14 cellular contexts compared by ENCODE assay signal in the genomic region with DNA sequence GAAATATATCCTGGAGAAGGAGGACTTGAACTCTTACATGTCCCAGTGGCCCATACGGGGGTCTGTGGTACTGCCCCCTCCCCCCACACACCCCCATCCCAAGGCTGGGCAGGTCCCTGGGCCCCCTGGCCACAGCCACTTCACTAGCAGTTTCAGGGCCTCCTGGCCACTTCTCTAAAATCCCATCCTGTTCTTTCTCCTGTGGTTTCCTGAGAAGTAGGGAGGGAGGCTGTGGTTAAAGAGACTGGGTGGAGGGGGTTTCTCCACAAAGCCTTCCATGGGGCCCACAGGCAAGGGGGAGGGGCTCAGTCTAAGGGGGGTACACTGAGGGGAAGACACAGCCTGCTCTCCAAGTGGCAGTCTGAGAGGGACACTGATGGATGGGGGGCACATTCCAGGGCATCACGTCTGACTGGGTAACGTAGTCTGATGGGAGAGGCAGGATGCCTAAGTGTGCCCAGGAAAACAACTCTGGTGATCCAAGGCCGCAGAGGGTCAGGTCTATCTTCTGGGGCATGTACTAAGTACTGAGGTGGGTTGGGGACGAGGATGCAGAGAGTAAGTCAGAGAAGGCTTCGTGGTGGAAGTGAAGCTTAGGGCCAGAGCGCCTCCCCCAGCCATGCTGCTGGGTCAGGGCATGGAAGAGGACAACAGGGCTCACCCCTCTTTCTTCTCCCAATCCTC. TPM values are rescaled to one million over a fixed set of nuclear protein-coding genes. Genes with fewer than 3 reads are reported as not detected.
DNase-seq lines count a peak whose midpoint lies in the region; ATAC-seq and TF ChIP-seq lines count a peak whose summit lies in the region.
"Had no signal": no experiment of that assay in that cellular context is flagged by ENCODE, and none has a peak within 500 bp of the region (broad histone marks: within the 10 kb centered on the region; RNA-seq: fewer than 3 reads in every experiment).

No MANE protein-coding gene starts in this region.

- ATAC-seq in mucosa of descending colon, result peak; percentile 17
- no peak for ATAC-seq in HG03432 (IDR thresholded peaks at IDR 0.05; ENCODE audit: unreplicated experiment)
- ATAC-seq in HG02642 (IDR thresholded peaks at IDR 0.05; ENCODE audit: poor library complexity, unreplicated experiment), result no peak
- ATAC-seq: stimulated activated effector memory CD8-positive, alpha-beta T cell treated with anti-CD3 and anti-CD28 coated beads, Interleukin-12 subunit alpha, Interleukin-12 subunit beta, amount 100 ng/mL, for 72 hours had no signal

- peak; percentile 95 for DNase-seq in GDM1 (lab: John Stamatoyannopoulos, UW)
- peak; percentile 84 for DNase-seq in UCSD-AML1 (lab: John Stamatoyannopoulos, UW; ENCODE audit: unreplicated experiment)
- DNase-seq in mucosa of descending colon, result no peak
- DNase-seq in stimulated activated CD4-positive, alpha-beta T cell treated with anti-CD3 and anti-CD28 coated beads, Interleukin-12 subunit alpha, Interleukin-12 subunit beta, amount 100 ng/mL, for 4 hours, result no peak
- no peak for DNase-seq in NCI-H1417 treated with DMSO at 0.1 percent for 48 hours (lab: John Stamatoyannopoulos, UW)
- DNase-seq: activated gamma-delta T cell treated with Interleukin-2 at 50 U/mL for 16 hours; CD4-positive, alpha-beta memory T cell; NCI-H1436; NCI-H446 treated with DMSO at 0.1 percent for 48 hours had no signal

- H4K20me1 ChIP-seq in Loucy (ENCODE audit: insufficient read depth, low read length, poor library complexity, severe bottlenecking), result no peaks in the 10 kb centered on the region

- H3K4me3 ChIP-seq in Loucy (ENCODE audit: low read length, poor library complexity, severe bottlenecking) (peak overlapping the region; percentile 62), mucosa of descending colon (no peak overlapping the region)
- H3K4me3 ChIP-seq: upper lobe of left lung had no signal

- H3K27me3 ChIP-seq in Loucy (ENCODE audit: insufficient read depth, low read length, poor library complexity, severe bottlenecking), result no peaks in the 10 kb centered on the region
- H3K27me3 ChIP-seq: upper lobe of left lung had no signal

- H3F3A ChIP-seq in Loucy (ENCODE audit: low read depth), result no peaks in the 10 kb centered on the region

- H3K79me2 ChIP-seq in Loucy (ENCODE audit: insufficient read depth, low read length), result no peaks in the 10 kb centered on the region

- intact Hi-C loops in mucosa of descending colon (cut with DNase I, micrococcal nuclease), result no loop called here

- peak overlapping the region; percentile 84 for H3K4me2 ChIP-seq in Loucy (ENCODE audit: low read depth, low read length, poor library complexity, severe bottlenecking)

- H3K4me1 ChIP-seq in Loucy (ENCODE audit: insufficient read depth, low read length, poor library complexity, severe bottlenecking) (peaks cover 48% of the 10 kb centered on the region), mucosa of descending colon (ENCODE audit: low read depth) (no peaks in the 10 kb centered on the region)

- peak overlapping the region; percentile 68 for H3K9ac ChIP-seq in Loucy (ENCODE audit: low read depth, low read length, poor library complexity, severe bottlenecking)

- H3K36me3 ChIP-seq in Loucy (ENCODE audit: insufficient read depth, low read length) (no peaks in the 10 kb centered on the region), mucosa of descending colon (ENCODE audit: low read depth) (no peaks in the 10 kb centered on the region)
- H3K36me3 ChIP-seq: upper lobe of left lung had no signal

- H3K9me2 ChIP-seq in Loucy (replicated peaks; ENCODE audit: low read depth, low read length), result no peaks in the 10 kb centered on the region

- peak overlapping the region; percentile 11 for H2AFZ ChIP-seq in Loucy (ENCODE audit: low read length)

- H3K9me3 ChIP-seq in Loucy (ENCODE audit: insufficient read depth, low read depth, low read length) (no peaks in the 10 kb centered on the region), mucosa of descending colon (no peaks in the 10 kb centered on the region)

- TF ChIP-seq CTCF in Loucy (conservative IDR thresholded peaks at IDR 0.05; ENCODE audit: low read length) (no peak), mucosa of descending colon (IDR thresholded peaks at IDR 0.05) (no peak)

RNA-seq across cellular contexts. Expression of a gene that starts 48.0 kb away (rescaled TPM):
- 10 to 100 TPM; 22.2 to 32.5 (median 24.2) TPM for total RNA-seq in mucosa of descending colon

Comparison
In these comparisons a context has a peak if more than half of its experiments do, and no peak if none do; other contexts are left out.
1. DNase-seq: peak in GDM1 (single experiment) and UCSD-AML1 (single experiment); none in mucosa of descending colon (0 of 3), stimulated activated CD4-positive, alpha-beta T cell treated with anti-CD3 and anti-CD28 coated beads, Interleukin-12 subunit alpha, Interleukin-12 subunit beta, amount 100 ng/mL, for 4 hours (single experiment) and NCI-H1417 treated with DMSO at 0.1 percent for 48 hours (single experiment).